30 cellular contexts compared by ENCODE assay signal in the genomic region with DNA sequence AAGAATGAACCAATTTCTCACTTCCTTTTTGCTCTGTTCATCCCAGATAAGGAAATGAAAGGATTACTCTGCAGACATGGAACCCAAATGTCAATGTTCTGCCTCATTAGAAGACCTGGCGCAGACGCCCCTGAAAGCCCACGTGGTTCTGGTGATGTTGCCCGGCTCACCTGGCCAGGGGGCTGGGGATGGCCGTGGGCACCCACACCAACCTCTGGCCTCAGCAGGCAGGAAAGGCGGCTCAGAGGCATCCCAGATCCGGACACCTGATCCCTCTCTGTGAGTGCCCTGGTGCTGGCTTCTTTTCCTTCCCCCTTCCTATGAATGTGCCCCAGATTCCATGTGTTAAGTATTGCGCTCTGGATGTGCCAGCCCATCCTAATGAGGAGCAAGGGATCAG. TPM values are rescaled to one million over a fixed set of nuclear protein-coding genes. Genes with fewer than 3 reads are reported as not detected.
"Had no signal": no experiment of that assay in that cellular context is flagged by ENCODE, and none has a peak within 500 bp of the region (broad histone marks: within the 10 kb centered on the region; RNA-seq: fewer than 3 reads in every experiment).

No MANE protein-coding gene starts in this region.

- DNase-seq: naive thymus-derived CD4-positive, alpha-beta T cell; natural killer cell; nucleus accumbens; ovary; psoas muscle; right cardiac atrium; sigmoid colon; small intestine; stimulated activated CD4-positive, alpha-beta T cell treated with anti-CD3 and anti-CD28 coated beads, Interleukin-15, amount 100 ng/mL, for 24 hours; stimulated activated CD4-positive, alpha-beta T cell treated with anti-CD3 and anti-CD28 coated beads, Interleukin-2, amount 100 ng/mL, for 24 hours; stimulated activated CD4-positive, alpha-beta T cell treated with anti-CD3 and anti-CD28 coated beads, Interleukin-2, amount 100 ng/mL, for 48 hours; stimulated activated CD4-positive, alpha-beta T cell treated with anti-CD3 and anti-CD28 coated beads, Interleukin-4, amount 100 ng/mL, for 24 hours; stimulated activated naive B cell treated with anti-CD40 and anti-IgM and Interleukin-4, amounts not matched to agents 10 μg/mL and 1 μg/mL and 100 μg/mL, for 72 hours; stimulated activated naive CD4-positive, alpha-beta T cell treated with Interleukin-2 at 50 U/mL for 16 hours; stomach; thyroid gland; trophoblast cell had no signal

- H2AFZ ChIP-seq: parathyroid adenoma had no signal

- H3K36me3 ChIP-seq: neutrophil, ovary, right lobe of liver, sigmoid colon, stomach, thoracic aorta, thyroid gland, tibial nerve, upper lobe of left lung, vagina had no signal

- H3K9me3 ChIP-seq: neutrophil, ovary, psoas muscle, right lobe of liver, thoracic aorta, thyroid gland, upper lobe of left lung, vagina had no signal

- H3K27me3 ChIP-seq: neutrophil, ovary, right lobe of liver, thyroid gland, tibial nerve, upper lobe of left lung, vagina had no signal

- H3K4me3 ChIP-seq: ovary, psoas muscle, right lobe of liver, sigmoid colon, stomach, thoracic aorta, thyroid gland, tibial nerve, upper lobe of left lung, vagina had no signal

- H3K27me3 Mint-ChIP-seq: naive thymus-derived CD4-positive, alpha-beta T cell; stimulated activated naive B cell treated with anti-CD40 and anti-IgM and Interleukin-4, amounts not matched to agents 10 μg/mL and 1 μg/mL and 100 μg/mL, for 72 hours; stimulated activated naive CD8-positive, alpha-beta T cell treated with anti-CD3 and anti-CD28 coated beads, Interleukin-15, Interleukin-2, amounts not matched to agents 100 ng/mL and 50 ng/mL, for 24 hours had no signal

- H3K36me3 Mint-ChIP-seq: natural killer cell; stimulated activated effector memory CD8-positive, alpha-beta T cell treated with anti-CD3 and anti-CD28 coated beads, Interleukin-12 subunit alpha, Interleukin-12 subunit beta, amount 100 ng/mL, for 72 hours had no signal

- H3K79me2 ChIP-seq: parathyroid adenoma had no signal

- H3K27ac ChIP-seq: neutrophil, ovary, parathyroid adenoma, psoas muscle, right lobe of liver, sigmoid colon, stomach, thoracic aorta, thyroid gland, tibial nerve, upper lobe of left lung, vagina had no signal

- H3K4me3 Mint-ChIP-seq: naive thymus-derived CD4-positive, alpha-beta T cell; natural killer cell; nephron; neural crest cell; stimulated activated effector memory CD8-positive, alpha-beta T cell treated with anti-CD3 and anti-CD28 coated beads, Interleukin-12 subunit alpha, Interleukin-12 subunit beta, amount 100 ng/mL, for 72 hours; stimulated activated naive B cell treated with anti-CD40 and anti-IgM and Interleukin-4, amounts not matched to agents 10 μg/mL and 1 μg/mL and 100 μg/mL, for 72 hours; stimulated activated naive CD8-positive, alpha-beta T cell treated with anti-CD3 and anti-CD28 coated beads, Interleukin-15, Interleukin-2, amounts not matched to agents 100 ng/mL and 50 ng/mL, for 24 hours had no signal

- H3K27ac Mint-ChIP-seq: naive thymus-derived CD4-positive, alpha-beta T cell; natural killer cell; nephron; progenitor cell of endocrine pancreas; stimulated activated effector memory CD8-positive, alpha-beta T cell treated with anti-CD3 and anti-CD28 coated beads, Interleukin-12 subunit alpha, Interleukin-12 subunit beta, amount 100 ng/mL, for 72 hours; stimulated activated naive B cell treated with anti-CD40 and anti-IgM and Interleukin-4, amounts not matched to agents 10 μg/mL and 1 μg/mL and 100 μg/mL, for 72 hours; stimulated activated naive CD8-positive, alpha-beta T cell treated with anti-CD3 and anti-CD28 coated beads, Interleukin-15, Interleukin-2, amounts not matched to agents 100 ng/mL and 50 ng/mL, for 24 hours had no signal

- H3K4me1 ChIP-seq: parathyroid adenoma, psoas muscle, right lobe of liver, stomach, thyroid gland, tibial nerve, upper lobe of left lung, vagina had no signal

- H3K4me1 Mint-ChIP-seq: natural killer cell; stimulated activated effector memory CD8-positive, alpha-beta T cell treated with anti-CD3 and anti-CD28 coated beads, Interleukin-12 subunit alpha, Interleukin-12 subunit beta, amount 100 ng/mL, for 72 hours had no signal

- ATAC-seq: naive thymus-derived CD4-positive, alpha-beta T cell; natural killer cell; psoas muscle; right cardiac atrium; right lobe of liver; stimulated activated effector memory CD8-positive, alpha-beta T cell treated with anti-CD3 and anti-CD28 coated beads, Interleukin-12 subunit alpha, Interleukin-12 subunit beta, amount 100 ng/mL, for 72 hours; stimulated activated naive B cell treated with anti-CD40 and anti-IgM and Interleukin-4, amounts not matched to agents 10 μg/mL and 1 μg/mL and 100 μg/mL, for 72 hours had no signal

RNA-seq across cellular contexts. Expression of gene CDH4, which starts 33.6 kb away (rescaled TPM):
- total RNA-seq: subcutaneous adipose tissue, thoracic aorta had no signal
